In the genomic region with DNA sequence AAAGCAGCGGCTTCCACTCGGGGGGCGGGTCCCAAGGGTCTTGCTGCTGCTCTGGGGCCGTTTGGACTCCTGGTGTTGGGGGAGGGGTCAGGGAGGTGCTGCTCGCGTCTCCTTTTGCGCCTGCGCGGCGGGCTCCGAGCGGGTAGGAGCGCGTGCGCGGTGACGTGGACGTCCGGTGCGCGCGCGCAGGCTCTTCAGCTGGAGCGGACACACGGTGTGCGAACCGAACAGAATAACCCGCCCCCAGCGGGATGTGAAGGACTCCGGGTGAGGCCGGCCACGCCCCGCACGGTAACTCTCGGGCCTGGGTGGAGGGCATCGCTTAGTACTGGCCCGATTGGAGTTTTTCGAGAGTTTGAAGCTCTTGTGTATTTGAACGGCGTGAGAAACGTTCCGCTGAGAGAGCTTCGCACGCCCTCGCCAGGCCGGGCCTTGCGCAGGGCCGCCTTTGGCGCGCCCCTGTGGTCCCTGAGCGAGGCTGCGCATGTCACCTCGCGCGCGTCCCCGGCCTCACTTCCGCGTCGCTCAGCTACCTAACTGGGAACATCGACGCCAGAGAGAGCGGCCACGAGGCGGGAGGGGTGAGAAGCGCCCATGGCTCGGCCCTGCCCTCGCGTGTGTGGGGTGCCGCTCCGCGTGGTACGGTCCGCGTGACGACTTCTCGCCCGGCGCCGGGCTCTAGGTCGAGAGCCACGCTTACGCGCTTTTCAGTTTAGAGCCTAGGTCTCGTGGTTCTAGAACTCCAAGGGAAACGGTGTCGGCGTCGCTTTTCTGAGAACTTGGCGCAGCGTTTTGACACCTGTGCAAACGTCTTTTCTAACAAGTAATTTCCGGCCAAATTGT, we compare ENCODE assay signal across 1 cellular context.
TF ChIP-seq lines count a peak whose summit lies in the region.

A gene (plus strand): TSS at position 171 of the 843 bp plus-strand sequence.

TF ChIP-seq in K562, 482 proteins besides CTCF, POLR2A, EP300 and RAD21 (continued from another document and continues in another):
- TF ChIP-seq, protein P1, sequence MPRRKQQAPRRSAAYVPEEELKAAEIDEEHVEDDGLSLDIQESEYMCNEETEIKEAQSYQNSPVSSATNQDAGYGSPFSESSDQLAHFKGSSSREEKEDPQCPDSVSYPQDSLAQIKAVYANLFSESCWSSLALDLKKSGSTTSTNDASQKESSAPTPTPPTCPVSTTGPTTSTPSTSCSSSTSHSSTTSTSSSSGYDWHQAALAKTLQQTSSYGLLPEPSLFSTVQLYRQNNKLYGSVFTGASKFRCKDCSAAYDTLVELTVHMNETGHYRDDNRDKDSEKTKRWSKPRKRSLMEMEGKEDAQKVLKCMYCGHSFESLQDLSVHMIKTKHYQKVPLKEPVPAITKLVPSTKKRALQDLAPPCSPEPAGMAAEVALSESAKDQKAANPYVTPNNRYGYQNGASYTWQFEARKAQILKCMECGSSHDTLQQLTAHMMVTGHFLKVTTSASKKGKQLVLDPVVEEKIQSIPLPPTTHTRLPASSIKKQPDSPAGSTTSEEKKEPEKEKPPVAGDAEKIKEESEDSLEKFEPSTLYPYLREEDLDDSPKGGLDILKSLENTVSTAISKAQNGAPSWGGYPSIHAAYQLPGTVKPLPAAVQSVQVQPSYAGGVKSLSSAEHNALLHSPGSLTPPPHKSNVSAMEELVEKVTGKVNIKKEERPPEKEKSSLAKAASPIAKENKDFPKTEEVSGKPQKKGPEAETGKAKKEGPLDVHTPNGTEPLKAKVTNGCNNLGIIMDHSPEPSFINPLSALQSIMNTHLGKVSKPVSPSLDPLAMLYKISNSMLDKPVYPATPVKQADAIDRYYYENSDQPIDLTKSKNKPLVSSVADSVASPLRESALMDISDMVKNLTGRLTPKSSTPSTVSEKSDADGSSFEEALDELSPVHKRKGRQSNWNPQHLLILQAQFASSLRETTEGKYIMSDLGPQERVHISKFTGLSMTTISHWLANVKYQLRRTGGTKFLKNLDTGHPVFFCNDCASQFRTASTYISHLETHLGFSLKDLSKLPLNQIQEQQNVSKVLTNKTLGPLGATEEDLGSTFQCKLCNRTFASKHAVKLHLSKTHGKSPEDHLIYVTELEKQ (CRISPR knock-in tag; IDR thresholded peaks at IDR 0.05) = no peak
- TF ChIP-seq SAP30 (IDR thresholded peaks at IDR 0.05; ENCODE audit: borderline replicate concordance, insufficient read depth, low read depth, low read length, poor library complexity, severe bottlenecking) (peak; percentile 47), MCM3 (IDR thresholded peaks at IDR 0.05) (no peak), HDAC8 (tag; IDR thresholded peaks at IDR 0.05) (0 out of 2 replicates have a peak, but pooled peaks have one; percentile 76), SREBF2 (CRISPR knock-in tag; IDR thresholded peaks at IDR 0.05) (peak; percentile 67; the same call in 1 of the 2 replicates), CBFB (CRISPR knock-in tag; IDR thresholded peaks at IDR 0.05) (peak; percentile 93), SIN3A (IDR thresholded peaks at IDR 0.05; ENCODE audit: borderline replicate concordance in 2 of 2, control insufficient read depth in 1 of 2, low read depth in 2 of 2, low read length in 2 of 2) (peak in 1 of 2 experiments; percentile 73; a peak in 1 of 4 replicates), ZNF76 (CRISPR knock-in tag; IDR thresholded peaks at IDR 0.05; ENCODE audit: borderline replicate concordance) (peak; percentile 69; the same call in 1 of the 2 replicates), GATAD2A (IDR thresholded peaks at IDR 0.05) (no peak), SOX6 (IDR thresholded peaks at IDR 0.05) (peak; percentile 43), CBX3 (IDR thresholded peaks at IDR 0.05; ENCODE audit: borderline replicate concordance in 1 of 2, low read length in 2 of 2) (peak in 1 of 2 experiments; percentile 91; a peak in 2 of 3 replicates), FOXK1 (CRISPR knock-in tag; IDR thresholded peaks at IDR 0.05; ENCODE audit: borderline replicate concordance) (peak; percentile 97; the same call in 1 of the 2 replicates), STAG1 (CRISPR knock-in tag; IDR thresholded peaks at IDR 0.05; ENCODE audit: borderline replicate concordance) (peak; percentile 47; the same call in 1 of the 2 replicates), ATF1 (CRISPR knock-in tag; IDR thresholded peaks at IDR 0.05) (peak; percentile 45; the same call in 1 of the 2 replicates), ATF1 (tag; IDR thresholded peaks at IDR 0.05) (peak; percentile 94), JUND (IDR thresholded peaks at IDR 0.05; ENCODE audit: borderline replicate concordance, low read depth, low read length) (0 out of 2 replicates have a peak, but pooled peaks have one; percentile 7), JUND (tag; IDR thresholded peaks at IDR 0.05; ENCODE audit: borderline replicate concordance, low read depth, low read length) (peak; percentile 39; the same call in 2 of the 3 replicates), FOXK2 (conservative IDR thresholded peaks at IDR 0.05 in 1 of 2, IDR thresholded peaks at IDR 0.05 in 1 of 2; ENCODE audit: low read depth in 2 of 2) (0 out of 4 replicates have a peak, but pooled peaks have one; percentile 11 to 14), RBM15 (IDR thresholded peaks at IDR 0.05; ENCODE audit: insufficient read depth, low read length) (no peak), NCOA6 (IDR thresholded peaks at IDR 0.05) (peak; percentile 59), ELF1 (tag; IDR thresholded peaks at IDR 0.05) (peak; percentile 96), GABPB1 (CRISPR knock-in tag; IDR thresholded peaks at IDR 0.05) (peak; percentile 88), KLF1 (tag; IDR thresholded peaks at IDR 0.05) (peak; percentile 92), ZNF384 (IDR thresholded peaks at IDR 0.05; ENCODE audit: low read depth, low read length) (no peak; the same call in 1 of the 2 replicates), ZNF224 (CRISPR knock-in tag; IDR thresholded peaks at IDR 0.05) (peak; percentile 97), ZNF41 (CRISPR knock-in tag; conservative IDR thresholded peaks at IDR 0.05) (no peak), C11orf30 (IDR thresholded peaks at IDR 0.05; ENCODE audit: low read depth) (0 out of 2 replicates have a peak, but pooled peaks have one; percentile 16), NFRKB (IDR thresholded peaks at IDR 0.05; ENCODE audit: low read depth) (peak; percentile 42; the same call in 1 of the 2 replicates), PRMT5 (CRISPR knock-in tag; IDR thresholded peaks at IDR 0.05) (0 out of 2 replicates have a peak, but pooled peaks have one; percentile 9), ZNF282 (CRISPR knock-in tag; IDR thresholded peaks at IDR 0.05) (peak; percentile 100), TOE1 (IDR thresholded peaks at IDR 0.05; ENCODE audit: borderline replicate concordance) (peak; percentile 80), TOE1 (CRISPR knock-in tag; IDR thresholded peaks at IDR 0.05; ENCODE audit: borderline replicate concordance, low read depth) (peak; percentile 96; the same call in 1 of the 2 replicates), ZNF124 (CRISPR knock-in tag; IDR thresholded peaks at IDR 0.05) (peak; percentile 89; the same call in 1 of the 2 replicates), TRIM28 (IDR thresholded peaks at IDR 0.05) (no peak; the same call in 1 of the 2 replicates), HDAC2 (IDR thresholded peaks at IDR 0.05) (peak; percentile 84; the same call in 1 of the 2 replicates), YY1 (IDR thresholded peaks at IDR 0.05; ENCODE audit: borderline replicate concordance in 1 of 3, control insufficient read depth in 1 of 3, extremely low read depth in 1 of 3, insufficient read depth in 3 of 3, insufficient read length in 1 of 3, insufficient replicate concordance in 2 of 3, low read depth in 1 of 3, low read length in 2 of 3) (peak in 2 of 3 experiments; percentile 58 to 72)
- TF ChIP-seq, protein P2, sequence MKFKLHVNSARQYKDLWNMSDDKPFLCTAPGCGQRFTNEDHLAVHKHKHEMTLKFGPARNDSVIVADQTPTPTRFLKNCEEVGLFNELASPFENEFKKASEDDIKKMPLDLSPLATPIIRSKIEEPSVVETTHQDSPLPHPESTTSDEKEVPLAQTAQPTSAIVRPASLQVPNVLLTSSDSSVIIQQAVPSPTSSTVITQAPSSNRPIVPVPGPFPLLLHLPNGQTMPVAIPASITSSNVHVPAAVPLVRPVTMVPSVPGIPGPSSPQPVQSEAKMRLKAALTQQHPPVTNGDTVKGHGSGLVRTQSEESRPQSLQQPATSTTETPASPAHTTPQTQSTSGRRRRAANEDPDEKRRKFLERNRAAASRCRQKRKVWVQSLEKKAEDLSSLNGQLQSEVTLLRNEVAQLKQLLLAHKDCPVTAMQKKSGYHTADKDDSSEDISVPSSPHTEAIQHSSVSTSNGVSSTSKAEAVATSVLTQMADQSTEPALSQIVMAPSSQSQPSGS (CRISPR knock-in tag; IDR thresholded peaks at IDR 0.05) = peak; percentile 89
- TF ChIP-seq, protein P3, sequence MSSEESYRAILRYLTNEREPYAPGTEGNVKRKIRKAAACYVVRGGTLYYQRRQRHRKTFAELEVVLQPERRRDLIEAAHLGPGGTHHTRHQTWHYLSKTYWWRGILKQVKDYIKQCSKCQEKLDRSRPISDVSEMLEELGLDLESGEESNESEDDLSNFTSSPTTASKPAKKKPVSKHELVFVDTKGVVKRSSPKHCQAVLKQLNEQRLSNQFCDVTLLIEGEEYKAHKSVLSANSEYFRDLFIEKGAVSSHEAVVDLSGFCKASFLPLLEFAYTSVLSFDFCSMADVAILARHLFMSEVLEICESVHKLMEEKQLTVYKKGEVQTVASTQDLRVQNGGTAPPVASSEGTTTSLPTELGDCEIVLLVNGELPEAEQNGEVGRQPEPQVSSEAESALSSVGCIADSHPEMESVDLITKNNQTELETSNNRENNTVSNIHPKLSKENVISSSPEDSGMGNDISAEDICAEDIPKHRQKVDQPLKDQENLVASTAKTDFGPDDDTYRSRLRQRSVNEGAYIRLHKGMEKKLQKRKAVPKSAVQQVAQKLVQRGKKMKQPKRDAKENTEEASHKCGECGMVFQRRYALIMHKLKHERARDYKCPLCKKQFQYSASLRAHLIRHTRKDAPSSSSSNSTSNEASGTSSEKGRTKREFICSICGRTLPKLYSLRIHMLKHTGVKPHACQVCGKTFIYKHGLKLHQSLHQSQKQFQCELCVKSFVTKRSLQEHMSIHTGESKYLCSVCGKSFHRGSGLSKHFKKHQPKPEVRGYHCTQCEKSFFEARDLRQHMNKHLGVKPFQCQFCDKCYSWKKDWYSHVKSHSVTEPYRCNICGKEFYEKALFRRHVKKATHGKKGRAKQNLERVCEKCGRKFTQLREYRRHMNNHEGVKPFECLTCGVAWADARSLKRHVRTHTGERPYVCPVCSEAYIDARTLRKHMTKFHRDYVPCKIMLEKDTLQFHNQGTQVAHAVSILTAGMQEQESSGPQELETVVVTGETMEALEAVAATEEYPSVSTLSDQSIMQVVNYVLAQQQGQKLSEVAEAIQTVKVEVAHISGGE (CRISPR knock-in tag; IDR thresholded peaks at IDR 0.05) = peak in 2 of 3 experiments; percentile 19 to 84; a peak in 2 of 6 replicates
- TF ChIP-seq, protein P4, sequence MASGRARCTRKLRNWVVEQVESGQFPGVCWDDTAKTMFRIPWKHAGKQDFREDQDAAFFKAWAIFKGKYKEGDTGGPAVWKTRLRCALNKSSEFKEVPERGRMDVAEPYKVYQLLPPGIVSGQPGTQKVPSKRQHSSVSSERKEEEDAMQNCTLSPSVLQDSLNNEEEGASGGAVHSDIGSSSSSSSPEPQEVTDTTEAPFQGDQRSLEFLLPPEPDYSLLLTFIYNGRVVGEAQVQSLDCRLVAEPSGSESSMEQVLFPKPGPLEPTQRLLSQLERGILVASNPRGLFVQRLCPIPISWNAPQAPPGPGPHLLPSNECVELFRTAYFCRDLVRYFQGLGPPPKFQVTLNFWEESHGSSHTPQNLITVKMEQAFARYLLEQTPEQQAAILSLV (tag; IDR thresholded peaks at IDR 0.05) = no peak
- TF ChIP-seq, protein P5, sequence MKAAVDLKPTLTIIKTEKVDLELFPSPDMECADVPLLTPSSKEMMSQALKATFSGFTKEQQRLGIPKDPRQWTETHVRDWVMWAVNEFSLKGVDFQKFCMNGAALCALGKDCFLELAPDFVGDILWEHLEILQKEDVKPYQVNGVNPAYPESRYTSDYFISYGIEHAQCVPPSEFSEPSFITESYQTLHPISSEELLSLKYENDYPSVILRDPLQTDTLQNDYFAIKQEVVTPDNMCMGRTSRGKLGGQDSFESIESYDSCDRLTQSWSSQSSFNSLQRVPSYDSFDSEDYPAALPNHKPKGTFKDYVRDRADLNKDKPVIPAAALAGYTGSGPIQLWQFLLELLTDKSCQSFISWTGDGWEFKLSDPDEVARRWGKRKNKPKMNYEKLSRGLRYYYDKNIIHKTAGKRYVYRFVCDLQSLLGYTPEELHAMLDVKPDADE (conservative IDR thresholded peaks at IDR 0.05; ENCODE audit: control insufficient read depth, low read depth, low read length) = peak; percentile 67; the same call in 1 of the 2 replicates
- TF ChIP-seq, protein P6, sequence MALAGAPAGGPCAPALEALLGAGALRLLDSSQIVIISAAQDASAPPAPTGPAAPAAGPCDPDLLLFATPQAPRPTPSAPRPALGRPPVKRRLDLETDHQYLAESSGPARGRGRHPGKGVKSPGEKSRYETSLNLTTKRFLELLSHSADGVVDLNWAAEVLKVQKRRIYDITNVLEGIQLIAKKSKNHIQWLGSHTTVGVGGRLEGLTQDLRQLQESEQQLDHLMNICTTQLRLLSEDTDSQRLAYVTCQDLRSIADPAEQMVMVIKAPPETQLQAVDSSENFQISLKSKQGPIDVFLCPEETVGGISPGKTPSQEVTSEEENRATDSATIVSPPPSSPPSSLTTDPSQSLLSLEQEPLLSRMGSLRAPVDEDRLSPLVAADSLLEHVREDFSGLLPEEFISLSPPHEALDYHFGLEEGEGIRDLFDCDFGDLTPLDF (CRISPR knock-in tag; IDR thresholded peaks at IDR 0.05) = peak; percentile 96
